Comparison of ENCODE assay signal across 23 cellular contexts in genomic region chr17:41347872-41348760, GRCh38. TPM values are rescaled to one million over a fixed set of nuclear protein-coding genes. Genes with fewer than 3 reads are reported as not detected.
DNase-seq lines count a peak whose midpoint lies in the region; ATAC-seq, FAIRE-seq and TF ChIP-seq lines count a peak whose summit lies in the region.
"Had no signal": no experiment of that assay in that cellular context is flagged by ENCODE, and none has a peak within 500 bp of the region (broad histone marks: within the 10 kb centered on the region; RNA-seq: fewer than 3 reads in every experiment).

No MANE protein-coding gene starts in this region.

- no peaks in the 10 kb centered on the region for H3K79me2 ChIP-seq in mammary epithelial cell (ENCODE audit: insufficient read depth, low read length)

- H3K27me3 ChIP-seq in mammary epithelial cell (ENCODE audit: insufficient read depth, low read length) (no peaks in the 10 kb centered on the region), colonic mucosa (no peaks in the 10 kb centered on the region)

- H2AFZ ChIP-seq in mammary epithelial cell (ENCODE audit: low read depth, low read length) = no peak overlapping the region

- peaks cover 6% of the 10 kb centered on the region for H3K27me3 Mint-ChIP-seq in activated CD8-positive, alpha-beta memory T cell treated with anti-CD3 and anti-CD28 coated beads, Interleukin-2, amount 10 ng/mL, durations not matched to agents 7 days and 5 days

- H3K4me1 ChIP-seq in mammary epithelial cell (ENCODE audit: insufficient read depth, low read length) (peaks cover 9% of the 10 kb centered on the region), colonic mucosa (no peaks in the 10 kb centered on the region)
- H3K4me1 ChIP-seq: Caco-2 had no signal

- intact Hi-C loops in mammary epithelial cell (cut with micrococcal nuclease) = no loop called here
- intact Hi-C loops in colonic mucosa (cut with DNase I) = no loop called here

- H3K4me3 Mint-ChIP-seq in activated CD8-positive, alpha-beta memory T cell treated with anti-CD3 and anti-CD28 coated beads, Interleukin-2, amount 10 ng/mL, durations not matched to agents 7 days and 5 days = no peak overlapping the region
- H3K4me3 Mint-ChIP-seq: CD14-positive monocyte, IgD-negative memory B cell had no signal

- H3K27ac ChIP-seq in mammary epithelial cell (ENCODE audit: insufficient read depth, low read depth, low read length) (no peak overlapping the region), colonic mucosa (no peak overlapping the region), coronary artery (no peak overlapping the region)

- WGBS in mammary epithelial cell (ENCODE audit: low coverage, missing lambda C conversion rate) = 77% methylated on average over 7 of the region's 7 CpGs

- no peak overlapping the region for H3K4me2 ChIP-seq in mammary epithelial cell (ENCODE audit: insufficient read depth, low read depth, low read length)

- BruUV-seq in mammary epithelial cell (replicated peaks; lab: Mats Ljungman, UMichigan) = no TSS peak

- peak; percentile 9 for DNase-seq in activated CD8-positive, alpha-beta memory T cell treated with anti-CD3 and anti-CD28 coated beads, Interleukin-2, amount 10 ng/mL, durations not matched to agents 7 days and 5 days
- no peak for DNase-seq in activated CD8-positive, alpha-beta memory T cell treated with anti-CD3 and anti-CD28 coated beads, Interleukin-2, amount 50 U/mL, for 4 hours
- DNase-seq in mammary epithelial cell (peak; percentile 61), colonic mucosa (no peak), coronary artery (ENCODE audit: low spot score) (no peak), AG08396 (ENCODE audit: low spot score) (no peak)
- DNase-seq: Caco-2; DMS53; H7; NCI-H1436 treated with DMSO at 0.1 percent for 48 hours; NCI-H2081; NCI-H2227 treated with DMSO at 0.1 percent for 48 hours; NCI-H69; NK-92 treated with Interleukin-12 subunit alpha and Interleukin-12 subunit beta, amount 100 ng/mL, for 24 hours; SHP77 had no signal

- peaks cover 5% of the 10 kb centered on the region for H3K36me3 Mint-ChIP-seq in activated CD8-positive, alpha-beta memory T cell treated with anti-CD3 and anti-CD28 coated beads, Interleukin-2, amount 10 ng/mL, durations not matched to agents 7 days and 5 days
- H3K36me3 Mint-ChIP-seq: CD14-positive monocyte, IgD-negative memory B cell had no signal

- H3K9me3 Mint-ChIP-seq in activated CD8-positive, alpha-beta memory T cell treated with anti-CD3 and anti-CD28 coated beads, Interleukin-2, amount 10 ng/mL, durations not matched to agents 7 days and 5 days (ENCODE audit: low read depth) = peaks cover 2% of the 10 kb centered on the region

- H3K36me3 ChIP-seq in mammary epithelial cell (ENCODE audit: insufficient read depth, low read length) (no peaks in the 10 kb centered on the region), colonic mucosa (no peaks in the 10 kb centered on the region)

- H3K4me3 ChIP-seq in mammary epithelial cell (replicated peaks in 1 of 3; ENCODE audit: insufficient read depth in 1 of 3, low read depth in 2 of 3, low read length in 3 of 3) = no peak overlapping the region
- H3K4me3 ChIP-seq in colonic mucosa = no peak overlapping the region
- H3K4me3 ChIP-seq in coronary artery = no peak overlapping the region

- H4K20me1 ChIP-seq in mammary epithelial cell (ENCODE audit: insufficient read depth, low read length) = no peaks in the 10 kb centered on the region

- no peaks in the 10 kb centered on the region for H3K9me3 ChIP-seq in mammary epithelial cell (replicated peaks; ENCODE audit: insufficient read depth, low read length)
- no peaks in the 10 kb centered on the region for H3K9me3 ChIP-seq in colonic mucosa
- H3K9me3 ChIP-seq: Caco-2 had no signal

- H3K9ac ChIP-seq in mammary epithelial cell (ENCODE audit: insufficient read depth, low read length) = no peak overlapping the region
- no peak overlapping the region for H3K9ac ChIP-seq in colonic mucosa (ENCODE audit: low read depth in 2 of 2, low read length in 2 of 2)

- TF ChIP-seq CTCF in mammary epithelial cell (conservative IDR thresholded peaks at IDR 0.05 in 1 of 2, IDR thresholded peaks at IDR 0.05 in 1 of 2; ENCODE audit: extremely low read depth in 1 of 2, insufficient read depth in 1 of 2, low read depth in 1 of 2, low read length in 2 of 2) (peak in 1 of 2 donors; percentile 7), colonic mucosa (IDR thresholded peaks at IDR 0.05) (no peak), coronary artery (IDR thresholded peaks at IDR 0.05) (no peak)

- CTCF ChIA-PET in activated CD8-positive, alpha-beta memory T cell treated with anti-CD3 and anti-CD28 coated beads, Interleukin-2, amount 10 ng/mL, durations not matched to agents 7 days and 5 days (lab: Charles Lee) = interaction anchor here (1.1 to 1.2 kb wide), 2 partner anchors 8 to 23 kb away, joined by 3 read pairs; no protein-coding TSS in a partner anchor
- CTCF ChIA-PET in mammary epithelial cell (lab: Charles Lee; ENCODE audit: low non-redundant PET) = interaction anchor here (0.5 kb wide), 1 partner anchor 82 kb away, joined by 9 read pairs; no protein-coding TSS in a partner anchor

- no peak for ATAC-seq in activated CD8-positive, alpha-beta memory T cell treated with anti-CD3 and anti-CD28 coated beads, Interleukin-2, amount 10 ng/mL, durations not matched to agents 7 days and 5 days
- ATAC-seq in GM18867 (IDR thresholded peaks at IDR 0.05; ENCODE audit: unreplicated experiment) = no peak
- ATAC-seq: Panc1 had no signal

- dilution Hi-C loops in mammary epithelial cell (cut with HindIII; ENCODE audit: low sequenced_read_pairs) = loop anchor here (5.0 kb wide), 2 partner anchors 104 to 334 kb away; no protein-coding TSS in a partner anchor

- in situ Hi-C loops in mammary epithelial cell (cut with MboI; ENCODE audit: low sequenced_read_pairs in 2 of 2) = no loop called here

- H3K4me1 Mint-ChIP-seq in activated CD8-positive, alpha-beta memory T cell treated with anti-CD3 and anti-CD28 coated beads, Interleukin-2, amount 10 ng/mL, durations not matched to agents 7 days and 5 days = no peaks in the 10 kb centered on the region
- H3K4me1 Mint-ChIP-seq: CD14-positive monocyte, IgD-negative memory B cell had no signal

- peak; percentile 98 for FAIRE-seq in islet of Langerhans (lab: Jason Lieb, UNC)
- FAIRE-seq: GM18507 had no signal

- no peak overlapping the region for H3K27ac Mint-ChIP-seq in activated CD8-positive, alpha-beta memory T cell treated with anti-CD3 and anti-CD28 coated beads, Interleukin-2, amount 10 ng/mL, durations not matched to agents 7 days and 5 days
- H3K27ac Mint-ChIP-seq: CD14-positive monocyte, IgD-negative memory B cell had no signal

RNA-seq across cellular contexts. Expression of gene KRT33A, which starts 2.5 kb away (rescaled TPM):
- not detected for total RNA-seq in activated CD8-positive, alpha-beta memory T cell treated with anti-CD3 and anti-CD28 coated beads, Interleukin-2, amount 10 ng/mL, durations not matched to agents 7 days and 5 days
- total RNA-seq in mammary epithelial cell (not detected), colonic mucosa (not detected)
- not detected for polyA plus RNA-seq in mammary epithelial cell
- polyA minus RNA-seq in mammary epithelial cell = not detected
- total RNA-seq: A172, Caco-2, H7, LHCN-M2 had no signal
- polyA plus RNA-seq: CD14-positive monocyte, IgD-negative memory B cell had no signal

RNA-seq across cellular contexts. Expression of gene KRT33B, which starts 21.5 kb away (rescaled TPM):
- total RNA-seq in activated CD8-positive, alpha-beta memory T cell treated with anti-CD3 and anti-CD28 coated beads, Interleukin-2, amount 10 ng/mL, durations not matched to agents 7 days and 5 days = not detected
- under 1 TPM in 1 of 2 donors, not detected in 1; 0.17 TPM for total RNA-seq in mammary epithelial cell
- 0.06 TPM for polyA plus RNA-seq in mammary epithelial cell
- polyA minus RNA-seq in mammary epithelial cell = not detected
- total RNA-seq in colonic mucosa = not detected
- total RNA-seq: A172, Caco-2, H7, LHCN-M2 had no signal
- polyA plus RNA-seq: CD14-positive monocyte, IgD-negative memory B cell had no signal

RNA-seq across cellular contexts. Expression of gene KRTAP17-1, which starts 32.6 kb away (rescaled TPM):
- not detected for total RNA-seq in activated CD8-positive, alpha-beta memory T cell treated with anti-CD3 and anti-CD28 coated beads, Interleukin-2, amount 10 ng/mL, durations not matched to agents 7 days and 5 days
- not detected for total RNA-seq in mammary epithelial cell
- polyA plus RNA-seq in mammary epithelial cell = not detected
- not detected for polyA minus RNA-seq in mammary epithelial cell
- not detected for total RNA-seq in colonic mucosa
- total RNA-seq: A172, Caco-2, H7, LHCN-M2 had no signal
- polyA plus RNA-seq: CD14-positive monocyte, IgD-negative memory B cell had no signal

RNA-seq across cellular contexts. Expression of gene KRT34, which starts 34.0 kb away (rescaled TPM):
- not detected for total RNA-seq in activated CD8-positive, alpha-beta memory T cell treated with anti-CD3 and anti-CD28 coated beads, Interleukin-2, amount 10 ng/mL, durations not matched to agents 7 days and 5 days
- total RNA-seq in mammary epithelial cell (under 1 TPM in 1 of 2 donors, not detected in 1; 0.33 TPM), colonic mucosa (not detected)
- polyA plus RNA-seq in mammary epithelial cell = 0.79 TPM
- not detected for polyA minus RNA-seq in mammary epithelial cell
- total RNA-seq: Caco-2, H7 had no signal
- polyA plus RNA-seq: CD14-positive monocyte, IgD-negative memory B cell had no signal

RNA-seq across cellular contexts. Expression of gene KRTAP16-1, which starts 39.0 kb away (rescaled TPM):
- not detected for total RNA-seq in activated CD8-positive, alpha-beta memory T cell treated with anti-CD3 and anti-CD28 coated beads, Interleukin-2, amount 10 ng/mL, durations not matched to agents 7 days and 5 days
- not detected for total RNA-seq in mammary epithelial cell
- not detected for polyA plus RNA-seq in mammary epithelial cell
- polyA minus RNA-seq in mammary epithelial cell = not detected
- total RNA-seq in colonic mucosa = not detected
- total RNA-seq: A172, Caco-2, H7, LHCN-M2 had no signal
- polyA plus RNA-seq: CD14-positive monocyte, IgD-negative memory B cell had no signal

Comparison
In these comparisons a context has a peak if more than half of its experiments do, and no peak if none do; other contexts are left out.
1. DNase-seq: peak in activated CD8-positive, alpha-beta memory T cell treated with anti-CD3 and anti-CD28 coated beads, Interleukin-2, amount 10 ng/mL, durations not matched to agents 7 days and 5 days (single experiment) and mammary epithelial cell (single experiment); none in activated CD8-positive, alpha-beta memory T cell treated with anti-CD3 and anti-CD28 coated beads, Interleukin-2, amount 50 U/mL, for 4 hours (single experiment), colonic mucosa (single experiment), coronary artery (single experiment) and AG08396 (single experiment).